ENCODE assay signal across 1 cellular context in genomic region chr6:20400476-20401402, GRCh38.
TF ChIP-seq lines count a peak whose summit lies in the region.

No MANE protein-coding gene starts in this region.

TF ChIP-seq in K562, 482 proteins besides CTCF, POLR2A, EP300 and RAD21 (continued from another document and continues in another):
- TF ChIP-seq IRF2 (CRISPR knock-in tag; IDR thresholded peaks at IDR 0.05) (no peak), RBM15 (IDR thresholded peaks at IDR 0.05; ENCODE audit: insufficient read depth, low read length) (no peak), ZFPM2 (CRISPR knock-in tag; IDR thresholded peaks at IDR 0.05) (no peak), RB1 (IDR thresholded peaks at IDR 0.05; ENCODE audit: low read depth) (peak; percentile 21; the same call in 1 of the 2 replicates), TCF7 (IDR thresholded peaks at IDR 0.05; ENCODE audit: borderline replicate concordance) (no peak), TCF7L2 (IDR thresholded peaks at IDR 0.05; ENCODE audit: low read depth, low read length) (no peak), EWSR1 (IDR thresholded peaks at IDR 0.05; ENCODE audit: borderline replicate concordance, low read depth, partially characterized antibody) (no peak), HNRNPK (IDR thresholded peaks at IDR 0.05; ENCODE audit: low read depth, low read length, poor library complexity, severe bottlenecking) (no peak), NFE2 (IDR thresholded peaks at IDR 0.05; ENCODE audit: low read depth) (no peak), YBX1 (IDR thresholded peaks at IDR 0.05) (no peak), ARID2 (IDR thresholded peaks at IDR 0.05) (no peak), ZNF384 (IDR thresholded peaks at IDR 0.05; ENCODE audit: low read depth, low read length) (no peak), HDAC1 (IDR thresholded peaks at IDR 0.05) (peak in 1 of 2 experiments; percentile 99; a peak in 3 of 4 replicates), ZFP36 (IDR thresholded peaks at IDR 0.05; ENCODE audit: low read depth, low read length, partially characterized antibody) (no peak), ZNF717 (CRISPR knock-in tag; IDR thresholded peaks at IDR 0.05) (no peak), RBM39 (optimal IDR thresholded peaks at IDR 0.05; ENCODE audit: low read depth, low read length) (no peak), TSC22D4 (tag; IDR thresholded peaks at IDR 0.05) (no peak), ARNT (IDR thresholded peaks at IDR 0.05) (peak; percentile 39 to 51; a peak in 3 of 4 replicates), KAT8 (IDR thresholded peaks at IDR 0.05; ENCODE audit: low read depth) (no peak), KDM2B (CRISPR knock-in tag; IDR thresholded peaks at IDR 0.05) (no peak), E2F6 (IDR thresholded peaks at IDR 0.05; ENCODE audit: borderline replicate concordance in 1 of 2, extremely low read depth in 1 of 2, insufficient read depth in 1 of 2, insufficient read length in 1 of 2, low read depth in 1 of 2, low read length in 1 of 2, poor library complexity in 1 of 2, severe bottlenecking in 1 of 2) (peak in 1 of 2 experiments; percentile 60), POLR3A (IDR thresholded peaks at IDR 0.05; ENCODE audit: borderline replicate concordance, extremely low read depth, insufficient read depth, insufficient read length) (no peak), ZNF280B (CRISPR knock-in tag; IDR thresholded peaks at IDR 0.05) (no peak), HMBOX1 (IDR thresholded peaks at IDR 0.05) (peak; percentile 79), CBX5 (IDR thresholded peaks at IDR 0.05; ENCODE audit: borderline replicate concordance, low read depth) (no peak), ATF1 (CRISPR knock-in tag; IDR thresholded peaks at IDR 0.05) (no peak), ATF1 (tag; IDR thresholded peaks at IDR 0.05) (peak; percentile 90), ZNF740 (CRISPR knock-in tag; IDR thresholded peaks at IDR 0.05) (no peak), ZNF740 (tag; IDR thresholded peaks at IDR 0.05) (no peak), CBFA2T2 (conservative IDR thresholded peaks at IDR 0.05) (no peak), ZNF3 (CRISPR knock-in tag; IDR thresholded peaks at IDR 0.05) (no peak), BHLHE40 (IDR thresholded peaks at IDR 0.05; ENCODE audit: low read length) (peak; percentile 53; the same call in 1 of the 2 replicates), MAFF (IDR thresholded peaks at IDR 0.05; ENCODE audit: low read length) (no peak), EGR1 (conservative IDR thresholded peaks at IDR 0.05) (peak; percentile 79), ILK (tag; IDR thresholded peaks at IDR 0.05; ENCODE audit: borderline replicate concordance, low read depth) (no peak), CEBPG (CRISPR knock-in tag; IDR thresholded peaks at IDR 0.05) (no peak), CEBPG (tag; conservative IDR thresholded peaks at IDR 0.05 in 1 of 2, IDR thresholded peaks at IDR 0.05 in 1 of 2) (peak; percentile 18 to 48; a peak in 2 of 4 replicates), ELF1 (tag; IDR thresholded peaks at IDR 0.05) (no peak), TCFL5 (CRISPR knock-in tag; conservative IDR thresholded peaks at IDR 0.05) (no peak), JUNB (CRISPR knock-in tag; conservative IDR thresholded peaks at IDR 0.05) (no peak), ZBTB8A (IDR thresholded peaks at IDR 0.05; ENCODE audit: partially characterized antibody) (no peak), ZNF184 (CRISPR knock-in tag; IDR thresholded peaks at IDR 0.05) (no peak), SNAPC5 (CRISPR knock-in tag; IDR thresholded peaks at IDR 0.05) (no peak), ZFP1 (CRISPR knock-in tag; IDR thresholded peaks at IDR 0.05) (no peak), ZNF263 (CRISPR knock-in tag; IDR thresholded peaks at IDR 0.05; ENCODE audit: borderline replicate concordance) (no peak), ZNF23 (CRISPR knock-in tag; IDR thresholded peaks at IDR 0.05) (no peak), STAT5A (IDR thresholded peaks at IDR 0.05; ENCODE audit: borderline replicate concordance, low read length) (no peak), ZNF324 (CRISPR knock-in tag; IDR thresholded peaks at IDR 0.05) (no peak), LARP7 (IDR thresholded peaks at IDR 0.05) (no peak), VEZF1 (CRISPR knock-in tag; IDR thresholded peaks at IDR 0.05) (peak; percentile 14), HNRNPLL (IDR thresholded peaks at IDR 0.05; ENCODE audit: low read depth, low read length, poor library complexity, severe bottlenecking) (no peak), GATAD2B (IDR thresholded peaks at IDR 0.05; ENCODE audit: borderline replicate concordance) (peak; percentile 65; the same call in 1 of the 2 replicates), ZNF212 (CRISPR knock-in tag; IDR thresholded peaks at IDR 0.05) (no peak), ZNF239 (CRISPR knock-in tag; IDR thresholded peaks at IDR 0.05) (no peak; the same call in 1 of the 2 replicates), PHTF2 (CRISPR knock-in tag; IDR thresholded peaks at IDR 0.05) (no peak)
- TF ChIP-seq, protein P1, sequence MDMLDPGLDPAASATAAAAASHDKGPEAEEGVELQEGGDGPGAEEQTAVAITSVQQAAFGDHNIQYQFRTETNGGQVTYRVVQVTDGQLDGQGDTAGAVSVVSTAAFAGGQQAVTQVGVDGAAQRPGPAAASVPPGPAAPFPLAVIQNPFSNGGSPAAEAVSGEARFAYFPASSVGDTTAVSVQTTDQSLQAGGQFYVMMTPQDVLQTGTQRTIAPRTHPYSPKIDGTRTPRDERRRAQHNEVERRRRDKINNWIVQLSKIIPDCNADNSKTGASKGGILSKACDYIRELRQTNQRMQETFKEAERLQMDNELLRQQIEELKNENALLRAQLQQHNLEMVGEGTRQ (CRISPR knock-in tag; IDR thresholded peaks at IDR 0.05) = no peak
- TF ChIP-seq, protein P2, sequence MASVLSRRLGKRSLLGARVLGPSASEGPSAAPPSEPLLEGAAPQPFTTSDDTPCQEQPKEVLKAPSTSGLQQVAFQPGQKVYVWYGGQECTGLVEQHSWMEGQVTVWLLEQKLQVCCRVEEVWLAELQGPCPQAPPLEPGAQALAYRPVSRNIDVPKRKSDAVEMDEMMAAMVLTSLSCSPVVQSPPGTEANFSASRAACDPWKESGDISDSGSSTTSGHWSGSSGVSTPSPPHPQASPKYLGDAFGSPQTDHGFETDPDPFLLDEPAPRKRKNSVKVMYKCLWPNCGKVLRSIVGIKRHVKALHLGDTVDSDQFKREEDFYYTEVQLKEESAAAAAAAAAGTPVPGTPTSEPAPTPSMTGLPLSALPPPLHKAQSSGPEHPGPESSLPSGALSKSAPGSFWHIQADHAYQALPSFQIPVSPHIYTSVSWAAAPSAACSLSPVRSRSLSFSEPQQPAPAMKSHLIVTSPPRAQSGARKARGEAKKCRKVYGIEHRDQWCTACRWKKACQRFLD (CRISPR knock-in tag; IDR thresholded peaks at IDR 0.05) = no peak
- TF ChIP-seq, protein P3, sequence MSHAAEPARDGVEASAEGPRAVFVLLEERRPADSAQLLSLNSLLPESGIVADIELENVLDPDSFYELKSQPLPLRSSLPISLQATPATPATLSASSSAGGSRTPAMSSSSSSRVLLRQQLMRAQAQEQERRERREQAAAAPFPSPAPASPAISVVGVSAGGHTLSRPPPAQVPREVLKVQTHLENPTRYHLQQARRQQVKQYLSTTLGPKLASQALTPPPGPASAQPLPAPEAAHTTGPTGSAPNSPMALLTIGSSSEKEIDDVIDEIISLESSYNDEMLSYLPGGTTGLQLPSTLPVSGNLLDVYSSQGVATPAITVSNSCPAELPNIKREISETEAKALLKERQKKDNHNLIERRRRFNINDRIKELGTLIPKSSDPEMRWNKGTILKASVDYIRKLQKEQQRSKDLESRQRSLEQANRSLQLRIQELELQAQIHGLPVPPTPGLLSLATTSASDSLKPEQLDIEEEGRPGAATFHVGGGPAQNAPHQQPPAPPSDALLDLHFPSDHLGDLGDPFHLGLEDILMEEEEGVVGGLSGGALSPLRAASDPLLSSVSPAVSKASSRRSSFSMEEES (CRISPR knock-in tag; IDR thresholded peaks at IDR 0.05) = peak; percentile 17; the same call in 1 of the 2 replicates
